In the genomic region with DNA sequence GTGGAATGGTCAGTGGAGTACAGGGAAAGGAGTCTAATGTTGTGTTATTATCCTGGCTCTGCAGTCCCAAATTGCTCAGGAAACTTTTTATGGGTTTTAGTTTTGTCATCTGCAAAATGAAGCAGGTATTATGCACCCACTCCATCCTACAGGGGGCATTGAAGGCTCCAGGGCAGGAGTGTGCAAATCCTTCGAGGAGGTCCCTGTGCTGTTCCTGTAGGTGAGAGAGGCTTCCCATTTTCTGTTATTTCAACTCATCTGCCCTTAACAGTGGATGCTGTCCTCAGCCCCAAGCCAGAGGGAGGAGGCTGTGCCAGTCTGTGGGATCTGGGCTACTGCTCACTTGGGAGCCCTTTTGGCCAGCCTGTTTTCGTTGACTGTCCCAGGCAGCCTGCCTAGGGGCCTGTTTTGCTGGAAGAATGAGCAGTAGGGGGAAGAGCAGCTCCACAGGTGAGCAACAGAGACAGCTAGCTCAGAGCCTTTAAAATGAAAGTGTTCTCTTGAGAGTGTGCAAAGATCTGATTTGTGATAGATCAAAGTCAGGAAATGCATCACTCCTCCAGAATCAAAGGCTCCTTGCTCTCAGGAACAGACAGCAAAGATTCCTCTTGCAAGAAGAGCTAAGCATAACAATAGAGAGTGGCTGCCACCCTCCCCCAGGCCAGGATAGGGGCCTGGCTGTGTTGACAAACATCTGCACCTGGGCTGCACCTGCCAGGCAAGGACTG, we compare ENCODE assay signal across 1 cellular context.
A peak's percentile ranks its signal among the peaks of the same experiment; 100 is the strongest.
TF ChIP-seq lines count a peak whose summit lies in the region.

No MANE protein-coding gene starts in this region.

TF ChIP-seq in H1, 55 proteins besides CTCF, POLR2A, EP300 and RAD21 (continued from another document):
- TF ChIP-seq POU5F1 (IDR thresholded peaks at IDR 0.05; ENCODE audit: low read depth, low read length): peak; percentile 68; the same call in 1 of the 2 replicates
- TF ChIP-seq, protein P1, sequence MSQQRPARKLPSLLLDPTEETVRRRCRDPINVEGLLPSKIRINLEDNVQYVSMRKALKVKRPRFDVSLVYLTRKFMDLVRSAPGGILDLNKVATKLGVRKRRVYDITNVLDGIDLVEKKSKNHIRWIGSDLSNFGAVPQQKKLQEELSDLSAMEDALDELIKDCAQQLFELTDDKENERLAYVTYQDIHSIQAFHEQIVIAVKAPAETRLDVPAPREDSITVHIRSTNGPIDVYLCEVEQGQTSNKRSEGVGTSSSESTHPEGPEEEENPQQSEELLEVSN (IDR thresholded peaks at IDR 0.05): peak; percentile 72; the same call in 1 of the 2 replicates
- TF ChIP-seq SP1 (IDR thresholded peaks at IDR 0.05; ENCODE audit: low read depth, low read length): peak; percentile 87
- TF ChIP-seq KDM5A (IDR thresholded peaks at IDR 0.05; ENCODE audit: low read length): no peak
- TF ChIP-seq, protein P2, sequence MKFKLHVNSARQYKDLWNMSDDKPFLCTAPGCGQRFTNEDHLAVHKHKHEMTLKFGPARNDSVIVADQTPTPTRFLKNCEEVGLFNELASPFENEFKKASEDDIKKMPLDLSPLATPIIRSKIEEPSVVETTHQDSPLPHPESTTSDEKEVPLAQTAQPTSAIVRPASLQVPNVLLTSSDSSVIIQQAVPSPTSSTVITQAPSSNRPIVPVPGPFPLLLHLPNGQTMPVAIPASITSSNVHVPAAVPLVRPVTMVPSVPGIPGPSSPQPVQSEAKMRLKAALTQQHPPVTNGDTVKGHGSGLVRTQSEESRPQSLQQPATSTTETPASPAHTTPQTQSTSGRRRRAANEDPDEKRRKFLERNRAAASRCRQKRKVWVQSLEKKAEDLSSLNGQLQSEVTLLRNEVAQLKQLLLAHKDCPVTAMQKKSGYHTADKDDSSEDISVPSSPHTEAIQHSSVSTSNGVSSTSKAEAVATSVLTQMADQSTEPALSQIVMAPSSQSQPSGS (IDR thresholded peaks at IDR 0.05; ENCODE audit: low read length): no peak
- no peak for TF ChIP-seq USF2 (IDR thresholded peaks at IDR 0.05; ENCODE audit: low read length)
- peak; percentile 51 for TF ChIP-seq CTBP2 (IDR thresholded peaks at IDR 0.05; ENCODE audit: borderline replicate concordance, insufficient read depth, insufficient read length, low read length)
- TF ChIP-seq MAFK (IDR thresholded peaks at IDR 0.05; ENCODE audit: low read depth, low read length): no peak
- TF ChIP-seq CHD2 (IDR thresholded peaks at IDR 0.05; ENCODE audit: low read length): no peak
- TF ChIP-seq EZH2 (IDR thresholded peaks at IDR 0.05; ENCODE audit: low read depth, low read length, severe bottlenecking): no peak
- TF ChIP-seq BCL11A (IDR thresholded peaks at IDR 0.05; ENCODE audit: low read depth in 2 of 2, low read length in 2 of 2): no peak
- no peak for TF ChIP-seq RFX5 (IDR thresholded peaks at IDR 0.05; ENCODE audit: borderline replicate concordance, low read depth, low read length)
- TF ChIP-seq TAF1 (IDR thresholded peaks at IDR 0.05; ENCODE audit: low read depth, low read length): no peak
- TF ChIP-seq ZNF274 (IDR thresholded peaks at IDR 0.05; ENCODE audit: borderline replicate concordance, extremely low read depth, low read length): no peak
- TF ChIP-seq, protein P3, sequence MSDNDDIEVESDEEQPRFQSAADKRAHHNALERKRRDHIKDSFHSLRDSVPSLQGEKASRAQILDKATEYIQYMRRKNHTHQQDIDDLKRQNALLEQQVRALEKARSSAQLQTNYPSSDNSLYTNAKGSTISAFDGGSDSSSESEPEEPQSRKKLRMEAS (IDR thresholded peaks at IDR 0.05): peak; percentile 84
- TF ChIP-seq EGR1 (IDR thresholded peaks at IDR 0.05; ENCODE audit: borderline replicate concordance, low read depth, low read length): 0 out of 2 replicates have a peak, but pooled peaks have one; percentile 42
- no peak for TF ChIP-seq SP2 (IDR thresholded peaks at IDR 0.05; ENCODE audit: low read length)
- TF ChIP-seq KDM4A (IDR thresholded peaks at IDR 0.05; ENCODE audit: low read depth, low read length, severe bottlenecking): no peak
- TF ChIP-seq CEBPB (IDR thresholded peaks at IDR 0.05; ENCODE audit: low read depth, low read length): no peak
- peak; percentile 82; the same call in 1 of the 2 replicates for TF ChIP-seq RBBP5 (IDR thresholded peaks at IDR 0.05; ENCODE audit: borderline replicate concordance, low read depth, low read length)
- TF ChIP-seq HDAC6 (IDR thresholded peaks at IDR 0.05; ENCODE audit: low read depth, low read length): no peak
- no peak for TF ChIP-seq FOSL1 (IDR thresholded peaks at IDR 0.05; ENCODE audit: insufficient read depth, low read depth, low read length)
- TF ChIP-seq POLR2AphosphoS5 (IDR thresholded peaks at IDR 0.05; ENCODE audit: low read depth, low read length): peak; percentile 73; the same call in 1 of the 2 replicates
- peak; percentile 83 for TF ChIP-seq NANOG (IDR thresholded peaks at IDR 0.05; ENCODE audit: insufficient read depth, low read depth, low read length, poor library complexity, severe bottlenecking)
- no peak for TF ChIP-seq BACH1 (IDR thresholded peaks at IDR 0.05; ENCODE audit: low read length)
- peak; percentile 89 for TF ChIP-seq ASH2L (IDR thresholded peaks at IDR 0.05; ENCODE audit: low read length)
- TF ChIP-seq RNF2 (IDR thresholded peaks at IDR 0.05; ENCODE audit: borderline replicate concordance, low read depth, low read length, missing control alignments, poor library complexity, severe bottlenecking): no peak
- TF ChIP-seq NRF1 (IDR thresholded peaks at IDR 0.05; ENCODE audit: low read depth, low read length): no peak
- TF ChIP-seq YY1 (IDR thresholded peaks at IDR 0.05; ENCODE audit: low read depth, low read length): 0 out of 2 replicates have a peak, but pooled peaks have one; percentile 19
- no peak for TF ChIP-seq CBX8 (IDR thresholded peaks at IDR 0.05; ENCODE audit: borderline replicate concordance, low read depth, low read length)
- no peak for TF ChIP-seq CREB1 (IDR thresholded peaks at IDR 0.05)
- 0 out of 4 replicates have a peak, but pooled peaks of 1 of the 2 experiments have one; percentile 2 for TF ChIP-seq HDAC2 (IDR thresholded peaks at IDR 0.05; ENCODE audit: borderline replicate concordance in 1 of 2, low read depth in 2 of 2, low read length in 2 of 2)
- TF ChIP-seq, protein P4, sequence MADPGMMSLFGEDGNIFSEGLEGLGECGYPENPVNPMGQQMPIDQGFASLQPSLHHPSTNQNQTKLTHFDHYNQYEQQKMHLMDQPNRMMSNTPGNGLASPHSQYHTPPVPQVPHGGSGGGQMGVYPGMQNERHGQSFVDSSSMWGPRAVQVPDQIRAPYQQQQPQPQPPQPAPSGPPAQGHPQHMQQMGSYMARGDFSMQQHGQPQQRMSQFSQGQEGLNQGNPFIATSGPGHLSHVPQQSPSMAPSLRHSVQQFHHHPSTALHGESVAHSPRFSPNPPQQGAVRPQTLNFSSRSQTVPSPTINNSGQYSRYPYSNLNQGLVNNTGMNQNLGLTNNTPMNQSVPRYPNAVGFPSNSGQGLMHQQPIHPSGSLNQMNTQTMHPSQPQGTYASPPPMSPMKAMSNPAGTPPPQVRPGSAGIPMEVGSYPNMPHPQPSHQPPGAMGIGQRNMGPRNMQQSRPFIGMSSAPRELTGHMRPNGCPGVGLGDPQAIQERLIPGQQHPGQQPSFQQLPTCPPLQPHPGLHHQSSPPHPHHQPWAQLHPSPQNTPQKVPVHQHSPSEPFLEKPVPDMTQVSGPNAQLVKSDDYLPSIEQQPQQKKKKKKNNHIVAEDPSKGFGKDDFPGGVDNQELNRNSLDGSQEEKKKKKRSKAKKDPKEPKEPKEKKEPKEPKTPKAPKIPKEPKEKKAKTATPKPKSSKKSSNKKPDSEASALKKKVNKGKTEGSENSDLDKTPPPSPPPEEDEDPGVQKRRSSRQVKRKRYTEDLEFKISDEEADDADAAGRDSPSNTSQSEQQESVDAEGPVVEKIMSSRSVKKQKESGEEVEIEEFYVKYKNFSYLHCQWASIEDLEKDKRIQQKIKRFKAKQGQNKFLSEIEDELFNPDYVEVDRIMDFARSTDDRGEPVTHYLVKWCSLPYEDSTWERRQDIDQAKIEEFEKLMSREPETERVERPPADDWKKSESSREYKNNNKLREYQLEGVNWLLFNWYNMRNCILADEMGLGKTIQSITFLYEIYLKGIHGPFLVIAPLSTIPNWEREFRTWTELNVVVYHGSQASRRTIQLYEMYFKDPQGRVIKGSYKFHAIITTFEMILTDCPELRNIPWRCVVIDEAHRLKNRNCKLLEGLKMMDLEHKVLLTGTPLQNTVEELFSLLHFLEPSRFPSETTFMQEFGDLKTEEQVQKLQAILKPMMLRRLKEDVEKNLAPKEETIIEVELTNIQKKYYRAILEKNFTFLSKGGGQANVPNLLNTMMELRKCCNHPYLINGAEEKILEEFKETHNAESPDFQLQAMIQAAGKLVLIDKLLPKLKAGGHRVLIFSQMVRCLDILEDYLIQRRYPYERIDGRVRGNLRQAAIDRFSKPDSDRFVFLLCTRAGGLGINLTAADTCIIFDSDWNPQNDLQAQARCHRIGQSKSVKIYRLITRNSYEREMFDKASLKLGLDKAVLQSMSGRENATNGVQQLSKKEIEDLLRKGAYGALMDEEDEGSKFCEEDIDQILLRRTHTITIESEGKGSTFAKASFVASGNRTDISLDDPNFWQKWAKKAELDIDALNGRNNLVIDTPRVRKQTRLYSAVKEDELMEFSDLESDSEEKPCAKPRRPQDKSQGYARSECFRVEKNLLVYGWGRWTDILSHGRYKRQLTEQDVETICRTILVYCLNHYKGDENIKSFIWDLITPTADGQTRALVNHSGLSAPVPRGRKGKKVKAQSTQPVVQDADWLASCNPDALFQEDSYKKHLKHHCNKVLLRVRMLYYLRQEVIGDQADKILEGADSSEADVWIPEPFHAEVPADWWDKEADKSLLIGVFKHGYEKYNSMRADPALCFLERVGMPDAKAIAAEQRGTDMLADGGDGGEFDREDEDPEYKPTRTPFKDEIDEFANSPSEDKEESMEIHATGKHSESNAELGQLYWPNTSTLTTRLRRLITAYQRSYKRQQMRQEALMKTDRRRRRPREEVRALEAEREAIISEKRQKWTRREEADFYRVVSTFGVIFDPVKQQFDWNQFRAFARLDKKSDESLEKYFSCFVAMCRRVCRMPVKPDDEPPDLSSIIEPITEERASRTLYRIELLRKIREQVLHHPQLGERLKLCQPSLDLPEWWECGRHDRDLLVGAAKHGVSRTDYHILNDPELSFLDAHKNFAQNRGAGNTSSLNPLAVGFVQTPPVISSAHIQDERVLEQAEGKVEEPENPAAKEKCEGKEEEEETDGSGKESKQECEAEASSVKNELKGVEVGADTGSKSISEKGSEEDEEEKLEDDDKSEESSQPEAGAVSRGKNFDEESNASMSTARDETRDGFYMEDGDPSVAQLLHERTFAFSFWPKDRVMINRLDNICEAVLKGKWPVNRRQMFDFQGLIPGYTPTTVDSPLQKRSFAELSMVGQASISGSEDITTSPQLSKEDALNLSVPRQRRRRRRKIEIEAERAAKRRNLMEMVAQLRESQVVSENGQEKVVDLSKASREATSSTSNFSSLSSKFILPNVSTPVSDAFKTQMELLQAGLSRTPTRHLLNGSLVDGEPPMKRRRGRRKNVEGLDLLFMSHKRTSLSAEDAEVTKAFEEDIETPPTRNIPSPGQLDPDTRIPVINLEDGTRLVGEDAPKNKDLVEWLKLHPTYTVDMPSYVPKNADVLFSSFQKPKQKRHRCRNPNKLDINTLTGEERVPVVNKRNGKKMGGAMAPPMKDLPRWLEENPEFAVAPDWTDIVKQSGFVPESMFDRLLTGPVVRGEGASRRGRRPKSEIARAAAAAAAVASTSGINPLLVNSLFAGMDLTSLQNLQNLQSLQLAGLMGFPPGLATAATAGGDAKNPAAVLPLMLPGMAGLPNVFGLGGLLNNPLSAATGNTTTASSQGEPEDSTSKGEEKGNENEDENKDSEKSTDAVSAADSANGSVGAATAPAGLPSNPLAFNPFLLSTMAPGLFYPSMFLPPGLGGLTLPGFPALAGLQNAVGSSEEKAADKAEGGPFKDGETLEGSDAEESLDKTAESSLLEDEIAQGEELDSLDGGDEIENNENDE (IDR thresholded peaks at IDR 0.05; ENCODE audit: insufficient replicate concordance, low read length): peak; percentile 69
